ENCODE assay signal across 9 cellular contexts in the genomic region with DNA sequence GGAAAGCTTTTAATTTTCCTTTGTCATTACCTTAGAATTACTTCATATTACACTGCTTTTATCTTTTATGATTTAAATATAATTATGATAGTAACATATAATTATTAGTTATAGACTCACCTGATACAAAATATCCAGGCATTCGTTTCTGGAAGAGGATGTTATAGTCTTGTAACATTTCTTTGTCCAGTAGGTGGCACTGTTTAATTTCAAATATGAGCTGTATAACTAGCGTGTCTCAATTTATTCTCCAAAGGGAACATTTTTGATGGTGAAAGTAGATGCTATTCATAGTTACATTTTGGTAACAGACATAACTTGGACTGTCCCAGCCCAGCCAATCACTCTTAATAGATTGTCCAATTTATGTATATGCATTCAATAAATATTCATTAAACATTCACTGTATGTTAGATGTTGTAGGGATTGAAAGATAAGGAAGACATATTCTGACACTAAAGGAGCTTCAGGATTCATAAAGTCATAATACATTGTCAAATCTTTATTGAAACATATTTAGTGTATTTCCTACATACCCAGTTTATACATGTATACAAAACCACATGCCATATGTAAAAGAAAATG. TPM values are rescaled to one million over a fixed set of nuclear protein-coding genes. Genes with fewer than 3 reads are reported as not detected.
DNase-seq lines count a peak whose midpoint lies in the region; ATAC-seq, FAIRE-seq and TF ChIP-seq lines count a peak whose summit lies in the region.
"Had no signal": no experiment of that assay in that cellular context is flagged by ENCODE, and none has a peak within 500 bp of the region (broad histone marks: within the 10 kb centered on the region; RNA-seq: fewer than 3 reads in every experiment).

No MANE protein-coding gene starts in this region.

- DNase-seq in D721Med (ENCODE audit: insufficient read length, low spot score), result no peak
- DNase-seq in PC-3, result peak; percentile 80
- peak; percentile 76 for DNase-seq in dermis blood vessel endothelial cell
- peak; percentile 83 for DNase-seq in medulla oblongata (ENCODE audit: extremely low spot score)
- no peak for DNase-seq in stimulated activated CD4-positive, alpha-beta T cell treated with anti-CD3 and anti-CD28 coated beads, Interleukin-2, amount 100 ng/mL, for 48 hours

- H2AFZ ChIP-seq in PC-3 (ENCODE audit: low read length), result no peak overlapping the region

- no peak overlapping the region for H3K4me2 ChIP-seq in PC-3 (ENCODE audit: low read length)

- peaks cover 6% of the 10 kb centered on the region; the same call in 1 of the 2 replicates for H3K4me1 ChIP-seq in PC-3 (ENCODE audit: insufficient read depth, low read length)

- H3K79me2 ChIP-seq in PC-3 (ENCODE audit: low read length), result no peaks in the 10 kb centered on the region

- TF ChIP-seq CTCF in D721Med (IDR thresholded peaks at IDR 0.05; ENCODE audit: insufficient read depth, missing control alignments), result peak; percentile 65
- TF ChIP-seq CTCF in PC-3 (conservative IDR thresholded peaks at IDR 0.05; ENCODE audit: low read depth, low read length), result peak; percentile 66

- POLR2A ChIA-PET in PC-3 (lab: Charles Lee; ENCODE audit: unreplicated experiment), result interaction anchor here (0.7 kb wide), 1 partner anchor 791 kb away, joined by 3 read pairs; no protein-coding TSS in a partner anchor

- no peaks in the 10 kb centered on the region for H3K36me3 ChIP-seq in PC-3 (ENCODE audit: low read depth, low read length)

- intact Hi-C loops in PC-3 (cut with micrococcal nuclease), result loop anchor here (2.0 to 10.0 kb wide), 3 partner anchors 157 to 1824 kb away; a partner anchor contains a TSS

- no peaks in the 10 kb centered on the region for H3F3A ChIP-seq in PC-3 (ENCODE audit: low read length, unreplicated experiment)

- ATAC-seq in GM19452 (IDR thresholded peaks at IDR 0.05; ENCODE audit: unreplicated experiment) (peak; percentile 66), HG03565 (IDR thresholded peaks at IDR 0.05; ENCODE audit: unreplicated experiment) (peak; percentile 81), PC-3 (peak; percentile 80), HG03135 (IDR thresholded peaks at IDR 0.05; ENCODE audit: unreplicated experiment) (no peak)

- H3K27ac ChIP-seq in PC-3 (ENCODE audit: low read length), result no peak overlapping the region

- FAIRE-seq in D721Med (lab: Jason Lieb, UNC), result peak; percentile 81

- H3K27me3 ChIP-seq in PC-3 (ENCODE audit: low read length), result no peaks in the 10 kb centered on the region

- no peaks in the 10 kb centered on the region for H3K9me2 ChIP-seq in PC-3 (replicated peaks; ENCODE audit: low read length)

- CTCF ChIA-PET in PC-3 (lab: Charles Lee), result interaction anchor here (0.5 to 1.2 kb wide), 7 partner anchors 50 to 660 kb away, joined by 3 to 9 read pairs (median 4); no protein-coding TSS in a partner anchor

- no peaks in the 10 kb centered on the region for H4K20me1 ChIP-seq in PC-3 (ENCODE audit: low read length)

- H3K9me3 ChIP-seq in PC-3 (ENCODE audit: low read length), result no peaks in the 10 kb centered on the region

- H3K9ac ChIP-seq in PC-3 (ENCODE audit: low read length), result no peak overlapping the region

- no TSS peak for BruUV-seq in PC-3 (replicated peaks; lab: Mats Ljungman, UMichigan)

- no peak overlapping the region for H3K4me3 ChIP-seq in PC-3 (ENCODE audit: low read length)

RNA-seq across cellular contexts. Expression of a gene that starts 19.2 kb away (rescaled TPM):
- total RNA-seq in PC-3 (2014; rRNA removed) (1.0 and 1.5 TPM in 2 replicates), dermis blood vessel endothelial cell (0.51 TPM in 1 of 2 replicates, not detected in the other)
- total RNA-seq: natural killer cell treated with Interleukin-12 subunit alpha and Interleukin-12 subunit beta and Interleukin-15 and Interleukin-18, amount 100 ng/mL, for 72 hours had no signal

Comparison
In these comparisons a context has a peak if more than half of its experiments do, and no peak if none do; other contexts are left out.
1. DNase-seq: peak in PC-3 (single experiment), dermis blood vessel endothelial cell (single experiment) and medulla oblongata (single experiment); none in D721Med (single experiment) and stimulated activated CD4-positive, alpha-beta T cell treated with anti-CD3 and anti-CD28 coated beads, Interleukin-2, amount 100 ng/mL, for 48 hours (0 of 2).